13 cellular contexts compared by ENCODE assay signal in genomic region chr11:83092488-83093384, GRCh38. TPM values are rescaled to one million over a fixed set of nuclear protein-coding genes. Genes with fewer than 3 reads are reported as not detected.
DNase-seq lines count a peak whose midpoint lies in the region; ATAC-seq and TF ChIP-seq lines count a peak whose summit lies in the region.
"Had no signal": no experiment of that assay in that cellular context is flagged by ENCODE, and none has a peak within 500 bp of the region (broad histone marks: within the 10 kb centered on the region; RNA-seq: fewer than 3 reads in every experiment).

No MANE protein-coding gene starts in this region.

- no peak overlapping the region for H4K91ac ChIP-seq in trophoblast cell (ENCODE audit: low read depth, low read length)

- no peak overlapping the region for H2AFZ ChIP-seq in trophoblast cell (ENCODE audit: insufficient read depth, low read length, poor library complexity)

- peaks cover 9 to 24% of the 10 kb centered on the region in 2 donors for H3K4me1 ChIP-seq in duodenal mucosa (ENCODE audit: control insufficient read depth in 1 of 2, insufficient read depth in 2 of 2, low read length in 2 of 2)
- H3K4me1 ChIP-seq in trophoblast cell (ENCODE audit: control insufficient read depth in 1 of 2, insufficient read depth in 2 of 2, low read length in 2 of 2), result peaks cover 5% of the 10 kb centered on the region in 2 experiments

- TF ChIP-seq CTCF in GM13977 (IDR thresholded peaks at IDR 0.05; ENCODE audit: extremely low read depth, insufficient read depth, missing control alignments), result no peak

- no peak overlapping the region for H4K8ac ChIP-seq in trophoblast cell (ENCODE audit: low read depth, low read length)

- H3K4me3 ChIP-seq in duodenal mucosa (ENCODE audit: low read depth in 1 of 2, low read length in 2 of 2), result peak overlapping the region in 1 of 2 donors; percentile 26
- H3K4me3 ChIP-seq in trophoblast cell (ENCODE audit: low read depth, low read length), result no peak overlapping the region
- H3K4me3 ChIP-seq: esophagus squamous epithelium, lung had no signal

- no peak overlapping the region for H2BK120ac ChIP-seq in trophoblast cell (ENCODE audit: insufficient read depth, low read length, poor library complexity)

- ATAC-seq in GM18511 (IDR thresholded peaks at IDR 0.05; ENCODE audit: unreplicated experiment), result no peak
- ATAC-seq in GM19328 (IDR thresholded peaks at IDR 0.05; ENCODE audit: unreplicated experiment), result no peak

- H3K9ac ChIP-seq in duodenal mucosa (ENCODE audit: low read depth in 1 of 2, low read length in 2 of 2) (no peak overlapping the region), trophoblast cell (ENCODE audit: low read length) (no peak overlapping the region)

- H3K27ac ChIP-seq in duodenal mucosa (ENCODE audit: low read depth, low read length), result peak overlapping the region; percentile 26
- peak overlapping the region; percentile 56 for H3K27ac ChIP-seq in trophoblast cell (ENCODE audit: low read depth, low read length)

- H3K18ac ChIP-seq in trophoblast cell (ENCODE audit: low read length), result no peak overlapping the region

- no peak overlapping the region for H4K12ac ChIP-seq in trophoblast cell (ENCODE audit: low read depth, low read length)

- H3K79me1 ChIP-seq in trophoblast cell (ENCODE audit: low read length), result no peaks in the 10 kb centered on the region

- H3K14ac ChIP-seq in trophoblast cell (ENCODE audit: low read length), result no peak overlapping the region

- H3K9me3 ChIP-seq in duodenal mucosa (ENCODE audit: control insufficient read depth in 1 of 2, low read length in 2 of 2) (no peaks in the 10 kb centered on the region), trophoblast cell (ENCODE audit: insufficient read depth, low read depth, low read length) (no peaks in the 10 kb centered on the region)
- H3K9me3 ChIP-seq: esophagus squamous epithelium had no signal

- H3K79me2 ChIP-seq in trophoblast cell (ENCODE audit: control insufficient read depth, insufficient read depth, low read length, poor library complexity), result no peaks in the 10 kb centered on the region

- H3K27me3 ChIP-seq in duodenal mucosa (ENCODE audit: control insufficient read depth in 1 of 2, insufficient read depth in 2 of 2, low read length in 2 of 2) (no peaks in the 10 kb centered on the region), trophoblast cell (ENCODE audit: insufficient read depth, low read length) (no peaks in the 10 kb centered on the region)
- H3K27me3 ChIP-seq: esophagus squamous epithelium had no signal

- H2AK5ac ChIP-seq in trophoblast cell (ENCODE audit: low read length), result no peak overlapping the region

- H3K4ac ChIP-seq in trophoblast cell (ENCODE audit: low read depth, low read length), result no peak overlapping the region

- H3K23ac ChIP-seq in trophoblast cell (ENCODE audit: low read length), result no peak overlapping the region

- in situ Hi-C loops in GM13977 (cut with MboI; ENCODE audit: low pct_unique_long_range_greater_than_20kb, low sequenced_read_pairs, unreplicated experiment), result loop anchor here (25.0 kb wide), 1 partner anchor 620 kb away; no protein-coding TSS in a partner anchor

- no CpG with 5 or more reads among the region's 2 CpGs for WGBS in trophoblast cell (ENCODE audit: extremely low coverage, insufficient coverage, insufficient read length)

- H2BK12ac ChIP-seq in trophoblast cell (ENCODE audit: low read length), result no peak overlapping the region

- no peak overlapping the region for H2BK5ac ChIP-seq in trophoblast cell (ENCODE audit: low read depth, low read length, poor library complexity)

- H3K4me2 ChIP-seq in trophoblast cell (ENCODE audit: low read length), result peak overlapping the region; percentile 32

- DNase-seq in Daoy (ENCODE audit: low read depth) (peak; percentile 11), NCI-H226 (peak; percentile 59), trophoblast cell (peak; percentile 74 to 80), nucleus accumbens (lab: John Stamatoyannopoulos, UW) (no peak), GM13977 (ENCODE audit: low spot score) (no peak)
- DNase-seq: activated naive CD4-positive, alpha-beta T cell; esophagus squamous epithelium; NCI-H2029 treated with DMSO at 0.1 percent for 48 hours; T1000 had no signal

- H3K36me3 ChIP-seq in duodenal mucosa (ENCODE audit: control insufficient read depth in 1 of 2, insufficient read depth in 2 of 2, low read length in 2 of 2) (no peaks in the 10 kb centered on the region), trophoblast cell (ENCODE audit: control insufficient read depth in 1 of 2, insufficient read depth in 2 of 2, low read length in 2 of 2) (no peaks in the 10 kb centered on the region)
- H3K36me3 ChIP-seq: esophagus squamous epithelium had no signal

RNA-seq across cellular contexts. Expression of gene RAB30, which starts 21.0 kb away (rescaled TPM):
- total RNA-seq in Daoy (2014; rRNA removed; shearing (Covaris generic)), result 10.3 and 11.9 TPM in 2 replicates
- 4.2 and 4.3 TPM in 2 replicates for polyA plus RNA-seq in trophoblast cell (2013)

Comparison
In these comparisons a context has a peak if more than half of its experiments do, and no peak if none do; other contexts are left out.
1. DNase-seq: peak in Daoy (single experiment), NCI-H226 (single experiment) and trophoblast cell (2 of 2); none in nucleus accumbens (0 of 56) and GM13977 (single experiment).